ENCODE assay signal across 33 cellular contexts in the genomic region with DNA sequence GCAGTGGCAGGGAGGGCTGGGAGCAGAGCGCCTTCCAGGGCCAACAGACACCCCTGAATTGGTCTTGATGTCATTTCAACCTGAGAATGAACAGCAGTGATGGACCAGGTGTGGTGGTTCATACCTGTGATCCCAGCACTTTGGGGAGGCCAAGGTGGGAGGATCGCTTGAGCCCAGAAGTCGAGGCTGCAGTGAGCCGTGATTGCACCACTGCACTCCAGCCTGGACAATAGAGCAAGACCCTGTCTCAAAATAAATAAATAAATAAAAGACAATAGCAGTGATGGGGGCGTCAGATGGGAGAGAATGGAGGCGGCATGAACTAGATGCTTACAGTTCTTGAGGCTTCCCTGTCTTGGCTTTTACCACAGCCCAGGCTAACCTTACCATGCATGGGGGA. TPM values are rescaled to one million over a fixed set of nuclear protein-coding genes. Genes with fewer than 3 reads are reported as not detected.
"Had no signal": no experiment of that assay in that cellular context is flagged by ENCODE, and none has a peak within 500 bp of the region (broad histone marks: within the 10 kb centered on the region; RNA-seq: fewer than 3 reads in every experiment).

No MANE protein-coding gene starts in this region.

- H3K27ac ChIP-seq: stomach, suprapubic skin, testis, thoracic aorta, thyroid gland, tibial artery, tibial nerve, transverse colon, upper lobe of left lung, upper lobe of right lung, uterus, vagina had no signal

- H3K4me1 ChIP-seq: stomach, suprapubic skin, testis, thyroid gland, tibial artery, tibial nerve, transverse colon, upper lobe of left lung, upper lobe of right lung, uterus, vagina had no signal

- H3K27ac Mint-ChIP-seq: stimulated activated effector memory CD8-positive, alpha-beta T cell treated with anti-CD3 and anti-CD28 coated beads, Interleukin-12 subunit alpha, Interleukin-12 subunit beta, amount 100 ng/mL, for 72 hours; stimulated activated memory B cell treated with anti-CD40 and anti-IgM and Interleukin-4, amounts not matched to agents 10 μg/mL and 1 μg/mL and 100 μg/mL, for 72 hours; stimulated activated naive B cell treated with anti-CD40 and anti-IgM and Interleukin-4, amounts not matched to agents 10 μg/mL and 1 μg/mL and 100 μg/mL, for 72 hours; stimulated activated naive CD8-positive, alpha-beta T cell treated with anti-CD3 and anti-CD28 coated beads, Interleukin-15, amount 100 ng/mL, for 72 hours; stimulated activated naive CD8-positive, alpha-beta T cell treated with anti-CD3 and anti-CD28 coated beads, Interleukin-15, Interleukin-2, amounts not matched to agents 100 ng/mL and 50 ng/mL, for 24 hours; type B pancreatic cell had no signal

- ATAC-seq: stimulated activated effector memory CD8-positive, alpha-beta T cell treated with anti-CD3 and anti-CD28 coated beads, Interleukin-12 subunit alpha, Interleukin-12 subunit beta, amount 100 ng/mL, for 72 hours; stimulated activated memory B cell treated with anti-CD40 and anti-IgM and Interleukin-4, amounts not matched to agents 10 μg/mL and 1 μg/mL and 100 μg/mL, for 72 hours; stimulated activated naive B cell treated with anti-CD40 and anti-IgM and Interleukin-4, amounts not matched to agents 10 μg/mL and 1 μg/mL and 100 μg/mL, for 72 hours; stimulated activated naive CD8-positive, alpha-beta T cell treated with anti-CD3 and anti-CD28 coated beads, Interleukin-15, amount 100 ng/mL, for 72 hours; stimulated activated naive CD8-positive, alpha-beta T cell treated with anti-CD3 and anti-CD28 coated beads, Interleukin-15, Interleukin-2, amounts not matched to agents 100 U/mL and 50 U/mL, for 24 hours; upper lobe of right lung had no signal

- H3K27me3 ChIP-seq: testis, thyroid gland, upper lobe of left lung, uterus, vagina had no signal

- H3K4me3 Mint-ChIP-seq: stimulated activated effector memory CD8-positive, alpha-beta T cell treated with anti-CD3 and anti-CD28 coated beads, Interleukin-12 subunit alpha, Interleukin-12 subunit beta, amount 100 ng/mL, for 72 hours; stimulated activated memory B cell treated with anti-CD40 and anti-IgM and Interleukin-4, amounts not matched to agents 10 μg/mL and 1 μg/mL and 100 μg/mL, for 72 hours; stimulated activated naive B cell treated with anti-CD40 and anti-IgM and Interleukin-4, amounts not matched to agents 10 μg/mL and 1 μg/mL and 100 μg/mL, for 72 hours; stimulated activated naive CD8-positive, alpha-beta T cell treated with anti-CD3 and anti-CD28 coated beads, Interleukin-15, amount 100 ng/mL, for 72 hours; stimulated activated naive CD8-positive, alpha-beta T cell treated with anti-CD3 and anti-CD28 coated beads, Interleukin-15, Interleukin-2, amounts not matched to agents 100 ng/mL and 50 ng/mL, for 24 hours; type B pancreatic cell had no signal

- FAIRE-seq: urothelium cell line had no signal

- H3K9me3 ChIP-seq: suprapubic skin, testis, thoracic aorta, thyroid gland, transverse colon, upper lobe of right lung, uterus, vagina had no signal

- H3K4me1 Mint-ChIP-seq: stimulated activated effector memory CD8-positive, alpha-beta T cell treated with anti-CD3 and anti-CD28 coated beads, Interleukin-12 subunit alpha, Interleukin-12 subunit beta, amount 100 ng/mL, for 72 hours; stimulated activated memory B cell treated with anti-CD40 and anti-IgM and Interleukin-4, amounts not matched to agents 10 μg/mL and 1 μg/mL and 100 μg/mL, for 72 hours; stimulated activated naive B cell treated with anti-CD40 and anti-IgM and Interleukin-4, amounts not matched to agents 10 μg/mL and 1 μg/mL and 100 μg/mL, for 72 hours; stimulated activated naive CD8-positive, alpha-beta T cell treated with anti-CD3 and anti-CD28 coated beads, Interleukin-15, amount 100 ng/mL, for 72 hours had no signal

- H3K9me3 Mint-ChIP-seq: stimulated activated effector memory CD8-positive, alpha-beta T cell treated with anti-CD3 and anti-CD28 coated beads, Interleukin-12 subunit alpha, Interleukin-12 subunit beta, amount 100 ng/mL, for 72 hours had no signal

- H3K4me3 ChIP-seq: stomach, suprapubic skin, testis, thoracic aorta, thyroid gland, tibial artery, tibial nerve, transverse colon, upper lobe of left lung, upper lobe of right lung, uterus, vagina had no signal

- H3K36me3 ChIP-seq: stomach, suprapubic skin, thoracic aorta, thyroid gland, tibial artery, tibial nerve, transverse colon, upper lobe of left lung, upper lobe of right lung, uterus, vagina had no signal

- H3K36me3 Mint-ChIP-seq: stimulated activated effector memory CD8-positive, alpha-beta T cell treated with anti-CD3 and anti-CD28 coated beads, Interleukin-12 subunit alpha, Interleukin-12 subunit beta, amount 100 ng/mL, for 72 hours; type B pancreatic cell had no signal

- DNase-seq: stimulated activated CD4-positive, alpha-beta T cell treated with anti-CD3 and anti-CD28 coated beads, Interleukin-2, amount 100 ng/mL, for 48 hours; stimulated activated CD4-positive, alpha-beta T cell treated with anti-CD3 and anti-CD28 coated beads, Interleukin-4, amount 100 ng/mL, for 1 hour; stimulated activated CD4-positive, alpha-beta T cell treated with anti-CD3 and anti-CD28 coated beads, Interleukin-4, amount 100 ng/mL, for 24 hours; stimulated activated CD4-positive, alpha-beta T cell treated with anti-CD3 and anti-CD28 coated beads, Interleukin-4, amount 100 ng/mL, for 4 hours; stimulated activated CD8-positive, alpha-beta memory T cell treated with anti-CD3 and anti-CD28 coated beads, Interleukin-4, amount 100 ng/mL, for 48 hours; stimulated activated naive B cell treated with anti-CD40 and anti-IgM and Interleukin-4, amounts not matched to agents 10 μg/mL and 1 μg/mL and 100 μg/mL, for 72 hours; stimulated activated naive CD4-positive, alpha-beta T cell; stimulated activated naive CD4-positive, alpha-beta T cell treated with Interleukin-2 at 50 U/mL for 16 hours; stimulated activated naive CD8-positive, alpha-beta T cell treated with anti-CD3 and anti-CD28 coated beads, Interleukin-15, amount 100 ng/mL, for 72 hours; stimulated activated naive CD8-positive, alpha-beta T cell treated with anti-CD3 and anti-CD28 coated beads, Interleukin-15, Interleukin-2, amounts not matched to agents 100 U/mL and 50 U/mL, for 24 hours; stomach; substantia nigra; testis; thyroid gland; tibial artery; transverse colon; trophoblast cell; upper lobe of right lung; uterus had no signal

RNA-seq across cellular contexts. Expression of gene ONECUT3, which starts 46.1 kb away (rescaled TPM):
- total RNA-seq: subcutaneous adipose tissue, suprapubic skin, temporal lobe, thyroid gland, tibial nerve, transverse colon, upper lobe of left lung, upper lobe of right lung, ureter, urinary bladder, uterus, vagina had no signal
- polyA plus RNA-seq: urinary bladder had no signal
